In the genomic region with DNA sequence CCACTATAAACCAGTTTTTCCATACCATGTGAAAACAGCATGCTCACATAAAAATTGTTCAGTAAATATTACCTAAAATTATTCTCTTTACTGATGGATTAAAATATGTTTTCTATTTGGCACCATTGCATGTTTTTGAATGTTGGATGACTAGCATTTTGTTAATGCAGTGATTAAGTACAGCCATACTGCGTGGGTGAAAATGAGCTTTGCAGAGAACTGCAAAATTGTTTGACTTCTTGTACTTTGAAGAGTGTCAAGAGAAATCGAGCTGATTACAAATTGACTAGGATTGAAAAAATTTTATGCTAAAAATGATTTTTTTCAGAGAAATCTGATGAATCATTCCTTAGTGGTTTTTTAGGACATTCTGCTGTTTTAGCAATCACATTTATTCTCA, we compare ENCODE assay signal across 25 cellular contexts.
"Had no signal": no experiment of that assay in that cellular context is flagged by ENCODE, and none has a peak within 500 bp of the region (broad histone marks: within the 10 kb centered on the region; RNA-seq: fewer than 3 reads in every experiment).

No MANE protein-coding gene starts in this region.

- H3K27ac ChIP-seq: neural progenitor cell, ovary, parathyroid adenoma, psoas muscle, right lobe of liver, sigmoid colon, stomach, thoracic aorta, thyroid gland, tibial nerve, upper lobe of left lung, vagina had no signal

- H3K4me3 ChIP-seq: neural progenitor cell, ovary, psoas muscle, right lobe of liver, sigmoid colon, stomach, thoracic aorta, thyroid gland, tibial nerve, upper lobe of left lung, vagina had no signal

- H3K9ac ChIP-seq: neural progenitor cell, parathyroid adenoma had no signal

- H3K36me3 ChIP-seq: neural progenitor cell, ovary, right lobe of liver, sigmoid colon, stomach, thoracic aorta, thyroid gland, tibial nerve, upper lobe of left lung, vagina had no signal

- H3K4me1 ChIP-seq: neural progenitor cell, parathyroid adenoma, psoas muscle, right lobe of liver, sigmoid colon, stomach, thyroid gland, tibial nerve, upper lobe of left lung, vagina had no signal

- H3K79me2 ChIP-seq: parathyroid adenoma had no signal

- H2AFZ ChIP-seq: parathyroid adenoma had no signal

- H3K27me3 ChIP-seq: neural progenitor cell, ovary, right lobe of liver, sigmoid colon, stomach, thyroid gland, tibial nerve, upper lobe of left lung, vagina had no signal

- DNase-seq: natural killer cell; occipital lobe; ovary; posterior cingulate gyrus; psoas muscle; retina; right cardiac atrium; right lobe of liver; sigmoid colon; small intestine; stimulated activated CD4-positive, alpha-beta T cell treated with anti-CD3 and anti-CD28 coated beads, Interleukin-15, amount 100 ng/mL, for 24 hours; stimulated activated CD4-positive, alpha-beta T cell treated with anti-CD3 and anti-CD28 coated beads, Interleukin-2, amount 100 ng/mL, for 24 hours; stimulated activated CD4-positive, alpha-beta T cell treated with anti-CD3 and anti-CD28 coated beads, Interleukin-2, amount 100 ng/mL, for 48 hours; stimulated activated CD4-positive, alpha-beta T cell treated with anti-CD3 and anti-CD28 coated beads, Interleukin-4, amount 100 ng/mL, for 24 hours; stimulated activated naive B cell treated with anti-CD40 and anti-IgM and Interleukin-4, amounts not matched to agents 10 μg/mL and 1 μg/mL and 100 μg/mL, for 72 hours; stimulated activated naive CD4-positive, alpha-beta T cell treated with Interleukin-2 at 50 U/mL for 16 hours; stomach; thyroid gland; trophoblast cell; upper lobe of left lung had no signal

- H3K9me3 ChIP-seq: ovary, psoas muscle, right lobe of liver, sigmoid colon, stomach, thoracic aorta, thyroid gland, tibial nerve, upper lobe of left lung, vagina had no signal

- H3K4me2 ChIP-seq: neural progenitor cell had no signal
